ENCODE assay signal across 8 cellular contexts in the genomic region with DNA sequence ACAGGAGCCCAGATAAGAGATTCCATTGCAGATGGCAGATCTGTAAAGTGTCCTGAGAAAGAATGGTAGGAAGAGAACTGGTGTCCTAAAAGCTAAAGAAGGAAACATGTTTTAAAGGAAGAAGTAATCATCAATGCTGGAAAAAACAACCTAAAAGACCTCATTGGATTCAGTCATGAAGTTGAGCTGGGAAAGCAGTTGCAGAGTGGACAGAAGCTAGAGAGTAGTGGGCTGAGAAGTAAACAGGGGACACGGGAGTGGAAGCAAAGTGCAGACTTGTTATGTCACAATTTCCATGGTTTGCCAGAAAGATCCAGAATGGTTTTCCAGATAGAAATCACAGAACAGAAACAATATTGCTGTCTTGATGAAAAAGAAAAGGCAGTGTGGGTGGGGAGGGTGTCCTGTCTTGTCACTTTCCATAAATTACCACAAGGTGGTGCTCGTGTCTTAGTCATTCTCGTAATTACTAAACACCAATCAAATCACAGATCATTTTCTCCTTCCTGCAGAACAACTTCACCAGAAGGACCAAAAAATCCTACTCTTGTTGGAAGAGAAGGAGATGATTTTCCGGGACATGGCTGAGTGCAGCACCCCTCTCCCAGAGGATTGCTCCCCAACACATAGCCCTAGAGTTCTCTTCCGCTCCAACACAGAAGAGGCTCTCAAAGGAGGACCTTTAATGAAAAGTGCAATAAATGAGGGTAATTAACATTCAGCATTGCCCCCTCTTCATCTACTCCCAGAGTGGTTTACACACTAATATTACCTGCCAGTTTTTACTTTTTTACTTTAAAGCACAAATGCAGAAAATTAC.
DNase-seq lines count a peak whose midpoint lies in the region; ATAC-seq and TF ChIP-seq lines count a peak whose summit lies in the region.

No MANE protein-coding gene starts in this region.

- peaks cover 91% of the 10 kb centered on the region for H3K36me3 Mint-ChIP-seq in activated T-cell treated with anti-CD3 and anti-CD28 coated beads, Interleukin-2, amount 50 U/mL, for 24 hours (ENCODE audit: low read depth)
- H3K36me3 Mint-ChIP-seq in osteocyte (ENCODE audit: unreplicated experiment): peaks cover 60% of the 10 kb centered on the region

- peak overlapping the region; percentile 95 for H3K27ac Mint-ChIP-seq in activated T-cell treated with anti-CD3 and anti-CD28 coated beads, Interleukin-2, amount 50 U/mL, for 24 hours
- peak overlapping the region; percentile 69 for H3K27ac Mint-ChIP-seq in osteocyte (ENCODE audit: unreplicated experiment)

- no peak overlapping the region for H3K4me3 ChIP-seq in foreskin fibroblast (ENCODE audit: low read depth in 1 of 2, low read length in 2 of 2)

- peak; percentile 75 for ATAC-seq in HG03378 (IDR thresholded peaks at IDR 0.05; ENCODE audit: unreplicated experiment)

- no peaks in the 10 kb centered on the region for H3K27me3 Mint-ChIP-seq in activated T-cell treated with anti-CD3 and anti-CD28 coated beads, Interleukin-2, amount 50 U/mL, for 24 hours
- H3K27me3 Mint-ChIP-seq in osteocyte (ENCODE audit: unreplicated experiment): no peaks in the 10 kb centered on the region

- H3K4me3 Mint-ChIP-seq in activated T-cell treated with anti-CD3 and anti-CD28 coated beads, Interleukin-2, amount 50 U/mL, for 24 hours: no peak overlapping the region
- no peak overlapping the region for H3K4me3 Mint-ChIP-seq in osteocyte (ENCODE audit: unreplicated experiment)

- in situ Hi-C loops in GM13977 (cut with MboI; ENCODE audit: low pct_unique_long_range_greater_than_20kb, low sequenced_read_pairs, unreplicated experiment): loop anchor here (10.0 kb wide), 1 partner anchor 105 kb away; no protein-coding TSS in a partner anchor

- DNase-seq in AG09319 (ENCODE audit: extremely low read depth, low read depth) (no peak), GM13977 (ENCODE audit: low spot score) (peak; percentile 63), NCI-H526 (lab: John Stamatoyannopoulos, UW) (peak; percentile 32 to 73), foreskin fibroblast (peak; percentile 46 to 78), osteocyte (ENCODE audit: extremely low spot score, unreplicated experiment) (no peak), islet precursor cell (no peak)
- DNase-seq in activated T-cell treated with anti-CD3 and anti-CD28 coated beads, Interleukin-2, amount 50 U/mL, for 24 hours: no peak

- peak; percentile 58 for TF ChIP-seq CTCF in AG09319 (IDR thresholded peaks at IDR 0.05; ENCODE audit: low read depth, low read length)
- TF ChIP-seq CTCF in GM13977 (IDR thresholded peaks at IDR 0.05; ENCODE audit: extremely low read depth, insufficient read depth, missing control alignments): peak; percentile 70
- TF ChIP-seq CTCF in foreskin fibroblast (IDR thresholded peaks at IDR 0.05; ENCODE audit: low read depth, low read length): peak; percentile 52
- peak; percentile 77 for TF ChIP-seq CTCF in osteocyte (IDR thresholded peaks at IDR 0.05)

- H3K4me1 Mint-ChIP-seq in activated T-cell treated with anti-CD3 and anti-CD28 coated beads, Interleukin-2, amount 50 U/mL, for 24 hours (ENCODE audit: low read depth): peaks cover 29% of the 10 kb centered on the region
- peaks cover 29% of the 10 kb centered on the region for H3K4me1 Mint-ChIP-seq in osteocyte (ENCODE audit: unreplicated experiment)

- H3K9me3 Mint-ChIP-seq in activated T-cell treated with anti-CD3 and anti-CD28 coated beads, Interleukin-2, amount 50 U/mL, for 24 hours: peaks cover 9% of the 10 kb centered on the region
- peaks cover 16% of the 10 kb centered on the region for H3K9me3 Mint-ChIP-seq in osteocyte (ENCODE audit: unreplicated experiment)

Comparison
In these comparisons a context has a peak if more than half of its experiments do, and no peak if none do; other contexts are left out.
1. DNase-seq: peak in GM13977 (single experiment), NCI-H526 (2 of 2) and foreskin fibroblast (2 of 2); none in AG09319 (single experiment), activated T-cell treated with anti-CD3 and anti-CD28 coated beads, Interleukin-2, amount 50 U/mL, for 24 hours (single experiment), osteocyte (single experiment) and islet precursor cell (single experiment).
2. Peak in every context shown above with its lines, with median percentiles within 50 percentile points of each other: CTCF ChIP-seq.